ENCODE assay signal across 28 cellular contexts in the genomic region with DNA sequence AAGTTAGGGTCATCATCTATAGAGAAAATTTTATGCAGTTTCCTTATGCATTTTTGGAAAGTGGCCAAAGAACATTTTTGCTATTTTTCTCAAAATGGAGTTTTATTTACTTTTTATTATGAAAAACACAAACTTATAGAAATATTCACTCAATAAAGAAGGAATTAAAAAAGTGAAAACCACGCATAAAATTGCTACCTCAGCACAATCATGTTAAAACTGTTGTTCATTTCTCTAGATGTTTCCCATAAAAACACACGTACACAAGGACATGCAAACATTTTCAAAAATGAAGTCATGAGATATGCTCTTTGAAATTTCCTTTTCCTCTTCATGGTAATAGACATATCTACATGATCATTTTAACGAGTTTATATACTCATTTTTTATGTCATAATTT.
"Had no signal": no experiment of that assay in that cellular context is flagged by ENCODE, and none has a peak within 500 bp of the region (broad histone marks: within the 10 kb centered on the region; RNA-seq: fewer than 3 reads in every experiment).

No MANE protein-coding gene starts in this region.

- H3K4me3 ChIP-seq: neural progenitor cell, ovary, psoas muscle, skin epidermis, smooth muscle cell, spleen, suprapubic skin, testis, tibial artery, transverse colon, upper lobe of right lung, uterus had no signal

- H2AFZ ChIP-seq: neural progenitor cell, parathyroid adenoma had no signal

- H3K9me3 ChIP-seq: ovary, suprapubic skin, testis, tibial artery, transverse colon, upper lobe of right lung, uterus had no signal

- H3K27me3 ChIP-seq: neural progenitor cell, ovary, spleen, suprapubic skin, testis, tibial artery, transverse colon, upper lobe of right lung, uterus had no signal

- H3K4me1 ChIP-seq: neural progenitor cell, parathyroid adenoma, psoas muscle, spleen, suprapubic skin, testis, tibial artery, transverse colon, upper lobe of right lung, uterus had no signal

- ATAC-seq: natural killer cell; psoas muscle; right cardiac atrium; sciatic nerve; stimulated activated memory B cell treated with anti-CD40 and anti-IgM and Interleukin-4, amounts not matched to agents 10 μg/mL and 1 μg/mL and 100 μg/mL, for 72 hours; stimulated activated naive CD8-positive, alpha-beta T cell treated with anti-CD3 and anti-CD28 coated beads, Interleukin-15, amount 100 ng/mL, for 72 hours; stimulated activated naive CD8-positive, alpha-beta T cell treated with anti-CD3 and anti-CD28 coated beads, Interleukin-15, Interleukin-2, amounts not matched to agents 100 U/mL and 50 U/mL, for 24 hours; upper lobe of right lung had no signal

- H3K36me3 ChIP-seq: neural progenitor cell, ovary, spleen, suprapubic skin, tibial artery, transverse colon, upper lobe of right lung, uterus had no signal

- H3K4me2 ChIP-seq: neural progenitor cell, smooth muscle cell had no signal

- DNase-seq: natural killer cell; occipital lobe; ovary; posterior cingulate gyrus; psoas muscle; right cardiac atrium; spleen; stimulated activated CD4-positive, alpha-beta T cell treated with anti-CD3 and anti-CD28 coated beads, Interleukin-12 subunit alpha, Interleukin-12 subunit beta, amount 100 ng/mL, for 4 hours; stimulated activated CD4-positive, alpha-beta T cell treated with anti-CD3 and anti-CD28 coated beads, Interleukin-1b, Interleukin-23, amount 100 ng/mL, for 48 hours; stimulated activated CD4-positive, alpha-beta T cell treated with anti-CD3 and anti-CD28 coated beads, Interleukin-4, amount 100 ng/mL, for 1 hour; stimulated activated CD4-positive, alpha-beta T cell treated with anti-CD3 and anti-CD28 coated beads, Interleukin-4, amount 100 ng/mL, for 4 hours; stimulated activated CD8-positive, alpha-beta memory T cell treated with anti-CD3 and anti-CD28 coated beads, Interleukin-4, amount 100 ng/mL, for 48 hours; stimulated activated naive CD4-positive, alpha-beta T cell; stimulated activated naive CD8-positive, alpha-beta T cell treated with anti-CD3 and anti-CD28 coated beads, Interleukin-15, amount 100 ng/mL, for 72 hours; stimulated activated naive CD8-positive, alpha-beta T cell treated with anti-CD3 and anti-CD28 coated beads, Interleukin-15, Interleukin-2, amounts not matched to agents 100 U/mL and 50 U/mL, for 24 hours; substantia nigra; testis; tibial artery; transverse colon; upper lobe of right lung; uterus had no signal

- H3K79me2 ChIP-seq: parathyroid adenoma had no signal

- H3K9ac ChIP-seq: neural progenitor cell, parathyroid adenoma had no signal

- H3K27ac ChIP-seq: neural progenitor cell, ovary, parathyroid adenoma, psoas muscle, skin epidermis, spleen, suprapubic skin, testis, tibial artery, transverse colon, upper lobe of right lung, uterus had no signal
